ENCODE assay signal across 8 cellular contexts in genomic region chr20:38633577-38634093, GRCh38. TPM values are rescaled to one million over a fixed set of nuclear protein-coding genes. Genes with fewer than 3 reads are reported as not detected.
DNase-seq lines count a peak whose midpoint lies in the region; ATAC-seq, FAIRE-seq and TF ChIP-seq lines count a peak whose summit lies in the region.

No MANE protein-coding gene starts in this region.

- no peaks in the 10 kb centered on the region for H3K36me3 ChIP-seq in HCT116 (ENCODE audit: control insufficient read depth in 1 of 2, insufficient read depth in 2 of 2, low read length in 2 of 2)
- H3K36me3 ChIP-seq in bronchial epithelial cell (ENCODE audit: control insufficient read depth, insufficient read depth, low read length): peaks cover 4% of the 10 kb centered on the region
- H3K36me3 ChIP-seq in left lung: no peaks in the 10 kb centered on the region

- POLR2A ChIA-PET in HCT116 (lab: Charles Lee): no interaction called here

- intact Hi-C loops in HCT116 (cut with micrococcal nuclease) (no loop called here), left lung (cut with DNase I) (no loop called here)

- in situ Hi-C loops in Caki2 (cut with HindIII; ENCODE audit: low pct_unique_long_range_greater_than_20kb, low sequenced_read_pairs): no loop called here

- H3K4me1 ChIP-seq in HCT116 (ENCODE audit: control insufficient read depth in 1 of 2, insufficient read depth in 2 of 2, low read length in 2 of 2): peaks cover 0 to 7% of the 10 kb centered on the region in 2 experiments; a peak in 1 of 4 replicates
- H3K4me1 ChIP-seq in left lung: peaks cover 0 to 5% of the 10 kb centered on the region in 2 donors

- H3K4me3 ChIP-seq in HCT116 (replicated peaks in 1 of 2; ENCODE audit: low read depth in 1 of 2, low read length in 2 of 2): no peak overlapping the region
- H3K4me3 ChIP-seq in WI38 (ENCODE audit: low read depth, low read length): no peak overlapping the region
- no peak overlapping the region for H3K4me3 ChIP-seq in bronchial epithelial cell (ENCODE audit: low read depth, low read length)
- H3K4me3 ChIP-seq in left lung: no peak overlapping the region

- H3K27me3 ChIP-seq in HCT116 (ENCODE audit: insufficient read depth, low read length): no peaks in the 10 kb centered on the region
- no peaks in the 10 kb centered on the region for H3K27me3 ChIP-seq in bronchial epithelial cell (ENCODE audit: control insufficient read depth, insufficient read depth, low read length)
- peaks cover 0 to 27% of the 10 kb centered on the region in 2 donors for H3K27me3 ChIP-seq in left lung

- FAIRE-seq in bronchial epithelial cell (lab: Jason Lieb, UNC): no peak

- ATAC-seq in HCT116 (peak; percentile 98), left lung (peak; percentile 92)

- H2AFZ ChIP-seq in HCT116 (ENCODE audit: low read depth, low read length, poor library complexity, severe bottlenecking): no peak overlapping the region

- CTCF ChIA-PET in HCT116 (lab: Charles Lee): interaction anchor here (0.5 to 1.2 kb wide), 8 partner anchors 10 to 416 kb away, joined by 3 to 6 read pairs (median 3); partner anchors contain the start of gene DHX35

- H3K9me3 ChIP-seq in HCT116 (ENCODE audit: control insufficient read depth in 1 of 2, insufficient read depth in 1 of 2, low read depth in 1 of 2, low read length in 2 of 2) (no peaks in the 10 kb centered on the region), left lung (no peaks in the 10 kb centered on the region)

- H4K20me1 ChIP-seq in HCT116 (ENCODE audit: insufficient read depth): no peaks in the 10 kb centered on the region

- DNase-seq in Caki2 (ENCODE audit: low read depth) (peak; percentile 48), HCT116 (ENCODE audit: low read depth, low spot score) (peak; percentile 44), NCI-H2227 (lab: John Stamatoyannopoulos, UW; ENCODE audit: unreplicated experiment) (peak; percentile 82), bronchial epithelial cell (ENCODE audit: low read depth) (peak; percentile 30), left lung (peak in 1 of 2 donors; percentile 78), ureter (ENCODE audit: low spot score) (no peak)
- DNase-seq in stimulated activated CD8-positive, alpha-beta memory T cell treated with anti-CD3 and anti-CD28 coated beads, Interleukin-15, amount 100 ng/mL, for 1 hour (ENCODE audit: low read depth): peak; percentile 23

- no TSS peak for BruUV-seq in HCT116 (replicated peaks; lab: Mats Ljungman, UMichigan)

- no peak overlapping the region for H3K4me2 ChIP-seq in HCT116 (ENCODE audit: low read length)

- TF ChIP-seq POLR2A in HCT116 (IDR thresholded peaks at IDR 0.05; ENCODE audit: borderline replicate concordance, extremely low read depth, insufficient read depth, insufficient read length): no peak

- TF ChIP-seq CTCF in HCT116 (IDR thresholded peaks at IDR 0.05 in 2 of 3, conservative IDR thresholded peaks at IDR 0.05 in 1 of 3; ENCODE audit: borderline replicate concordance in 1 of 3, insufficient read depth in 1 of 3, low read depth in 2 of 3, low read length in 2 of 3): peak; percentile 51 to 94 (median 88); a peak in 5 of 6 replicates
- peak; percentile 96 for TF ChIP-seq CTCF in WI38 (IDR thresholded peaks at IDR 0.05; ENCODE audit: low read depth, low read length)
- peak; percentile 89 for TF ChIP-seq CTCF in bronchial epithelial cell (IDR thresholded peaks at IDR 0.05; ENCODE audit: insufficient read depth, low read length, severe bottlenecking)
- peak; percentile 83 to 87 for TF ChIP-seq CTCF in left lung (IDR thresholded peaks at IDR 0.05)

- no peak overlapping the region for H3K9ac ChIP-seq in HCT116 (ENCODE audit: low read length)

- RAD21 ChIA-PET in HCT116 (lab: Charles Lee; ENCODE audit: low non-redundant PET in 1 of 2, low total read pairs in 2 of 2, uncharacterized antibody in 2 of 2, unreplicated experiment in 2 of 2): no interaction called here

- H3K27ac ChIP-seq in HCT116 (ENCODE audit: low read depth, low read length) (no peak overlapping the region), left lung (no peak overlapping the region)

- peak; percentile 59 for TF ChIP-seq RAD21 in HCT116 (IDR thresholded peaks at IDR 0.05; ENCODE audit: low read depth)

- no peaks in the 10 kb centered on the region for H3K9me2 ChIP-seq in HCT116 (ENCODE audit: insufficient read depth)

- H3K79me2 ChIP-seq in HCT116 (ENCODE audit: insufficient read depth, low read length): no peaks in the 10 kb centered on the region

TF ChIP-seq in HCT116, 20 proteins besides CTCF, POLR2A, EP300 and RAD21:
- TF ChIP-seq POLR2AphosphoS5 (IDR thresholded peaks at IDR 0.05; ENCODE audit: low read depth, low read length) (peak; percentile 21; the same call in 1 of the 2 replicates), SIN3A (IDR thresholded peaks at IDR 0.05; ENCODE audit: low read depth) (no peak), SP1 (IDR thresholded peaks at IDR 0.05; ENCODE audit: low read depth) (no peak; the same call in 1 of the 2 replicates), JUND (IDR thresholded peaks at IDR 0.05) (no peak)

RNA-seq across cellular contexts. Expression of gene ARHGAP40, which starts 32.0 kb away (rescaled TPM):
- total RNA-seq in Caki2 (2014; rRNA removed; shearing (Covaris generic); ENCODE audit: low replicate concordance): 3.2 and 4.3 TPM in 2 replicates
- total RNA-seq in HCT116 (2021; ENCODE audit: unreplicated experiment) (3.4 TPM), bronchial epithelial cell (1.1 and 2.7 TPM in 2 replicates), left lung (under 1 TPM in 1 of 2 donors, not detected in 1; 0.44 TPM), ureter (17.9 TPM)
- 3.8 and 4.6 TPM in 2 replicates for polyA plus RNA-seq in HCT116 (2012)

RNA-seq across cellular contexts. Expression of gene ADIG, which starts 52.6 kb away (rescaled TPM):
- total RNA-seq in Caki2 (2014; rRNA removed; shearing (Covaris generic); ENCODE audit: low replicate concordance): not detected in 2 replicates
- total RNA-seq in HCT116 (2021; ENCODE audit: unreplicated experiment) (not detected), bronchial epithelial cell (not detected in 2 replicates), left lung (not detected), ureter (not detected)
- polyA plus RNA-seq in HCT116 (2012): not detected in 2 replicates
